In the genomic region with DNA sequence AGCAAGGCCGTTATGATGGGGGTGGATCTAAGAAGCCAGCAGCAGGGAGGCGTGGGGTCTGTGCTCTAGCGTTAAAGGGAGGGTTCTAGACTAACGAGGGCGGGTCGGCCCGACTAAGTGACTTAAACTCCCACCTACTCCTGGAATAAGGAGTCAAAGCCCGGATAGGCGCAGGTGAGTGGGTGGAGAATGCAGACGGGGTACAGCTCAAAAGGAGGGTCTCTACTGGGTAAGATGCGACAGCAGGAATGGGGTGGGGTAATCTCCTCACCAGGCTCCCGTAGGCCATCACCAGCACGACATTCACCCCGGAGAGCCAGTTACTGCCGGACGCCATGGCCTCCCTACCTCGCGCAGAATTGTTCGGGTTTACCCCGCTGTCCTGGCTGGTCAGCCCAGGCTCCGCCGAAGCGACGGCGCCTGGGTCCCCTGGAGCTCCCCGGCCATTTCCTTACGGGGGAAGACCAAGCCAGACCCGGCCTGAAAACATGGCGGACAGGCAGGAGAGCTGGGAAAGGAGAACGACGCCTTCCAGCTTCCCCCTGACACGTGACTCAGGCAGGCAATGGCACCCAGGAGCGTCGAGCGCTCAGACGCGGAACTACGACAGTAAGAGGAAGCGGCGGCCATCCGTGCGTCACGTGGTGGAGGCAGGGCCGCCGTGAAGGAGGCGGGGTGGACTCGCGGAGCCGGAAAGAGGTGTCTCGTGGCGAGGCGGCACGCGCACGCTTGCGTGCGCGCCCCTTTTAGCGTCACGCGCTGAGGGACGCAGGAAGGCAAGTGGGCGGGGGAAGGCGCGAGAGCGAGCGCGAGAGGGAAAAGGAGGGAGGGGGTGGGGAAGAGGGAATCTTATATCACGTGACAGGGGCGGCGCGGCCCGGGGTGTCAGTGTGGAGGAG, we compare ENCODE assay signal across 1 cellular context.
TF ChIP-seq lines count a peak whose summit lies in the region.

A gene with protein sequence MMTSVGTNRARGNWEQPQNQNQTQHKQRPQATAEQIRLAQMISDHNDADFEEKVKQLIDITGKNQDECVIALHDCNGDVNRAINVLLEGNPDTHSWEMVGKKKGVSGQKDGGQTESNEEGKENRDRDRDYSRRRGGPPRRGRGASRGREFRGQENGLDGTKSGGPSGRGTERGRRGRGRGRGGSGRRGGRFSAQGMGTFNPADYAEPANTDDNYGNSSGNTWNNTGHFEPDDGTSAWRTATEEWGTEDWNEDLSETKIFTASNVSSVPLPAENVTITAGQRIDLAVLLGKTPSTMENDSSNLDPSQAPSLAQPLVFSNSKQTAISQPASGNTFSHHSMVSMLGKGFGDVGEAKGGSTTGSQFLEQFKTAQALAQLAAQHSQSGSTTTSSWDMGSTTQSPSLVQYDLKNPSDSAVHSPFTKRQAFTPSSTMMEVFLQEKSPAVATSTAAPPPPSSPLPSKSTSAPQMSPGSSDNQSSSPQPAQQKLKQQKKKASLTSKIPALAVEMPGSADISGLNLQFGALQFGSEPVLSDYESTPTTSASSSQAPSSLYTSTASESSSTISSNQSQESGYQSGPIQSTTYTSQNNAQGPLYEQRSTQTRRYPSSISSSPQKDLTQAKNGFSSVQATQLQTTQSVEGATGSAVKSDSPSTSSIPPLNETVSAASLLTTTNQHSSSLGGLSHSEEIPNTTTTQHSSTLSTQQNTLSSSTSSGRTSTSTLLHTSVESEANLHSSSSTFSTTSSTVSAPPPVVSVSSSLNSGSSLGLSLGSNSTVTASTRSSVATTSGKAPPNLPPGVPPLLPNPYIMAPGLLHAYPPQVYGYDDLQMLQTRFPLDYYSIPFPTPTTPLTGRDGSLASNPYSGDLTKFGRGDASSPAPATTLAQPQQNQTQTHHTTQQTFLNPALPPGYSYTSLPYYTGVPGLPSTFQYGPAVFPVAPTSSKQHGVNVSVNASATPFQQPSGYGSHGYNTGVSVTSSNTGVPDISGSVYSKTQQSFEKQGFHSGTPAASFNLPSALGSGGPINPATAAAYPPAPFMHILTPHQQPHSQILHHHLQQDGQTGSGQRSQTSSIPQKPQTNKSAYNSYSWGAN (plus strand): TSS at position 885 of the 899 bp plus-strand sequence. CDS start 4,169 bp downstream, outside the sequence.

TF ChIP-seq in HCT116, 20 proteins besides CTCF, POLR2A, EP300 and RAD21:
- TF ChIP-seq, protein P1, sequence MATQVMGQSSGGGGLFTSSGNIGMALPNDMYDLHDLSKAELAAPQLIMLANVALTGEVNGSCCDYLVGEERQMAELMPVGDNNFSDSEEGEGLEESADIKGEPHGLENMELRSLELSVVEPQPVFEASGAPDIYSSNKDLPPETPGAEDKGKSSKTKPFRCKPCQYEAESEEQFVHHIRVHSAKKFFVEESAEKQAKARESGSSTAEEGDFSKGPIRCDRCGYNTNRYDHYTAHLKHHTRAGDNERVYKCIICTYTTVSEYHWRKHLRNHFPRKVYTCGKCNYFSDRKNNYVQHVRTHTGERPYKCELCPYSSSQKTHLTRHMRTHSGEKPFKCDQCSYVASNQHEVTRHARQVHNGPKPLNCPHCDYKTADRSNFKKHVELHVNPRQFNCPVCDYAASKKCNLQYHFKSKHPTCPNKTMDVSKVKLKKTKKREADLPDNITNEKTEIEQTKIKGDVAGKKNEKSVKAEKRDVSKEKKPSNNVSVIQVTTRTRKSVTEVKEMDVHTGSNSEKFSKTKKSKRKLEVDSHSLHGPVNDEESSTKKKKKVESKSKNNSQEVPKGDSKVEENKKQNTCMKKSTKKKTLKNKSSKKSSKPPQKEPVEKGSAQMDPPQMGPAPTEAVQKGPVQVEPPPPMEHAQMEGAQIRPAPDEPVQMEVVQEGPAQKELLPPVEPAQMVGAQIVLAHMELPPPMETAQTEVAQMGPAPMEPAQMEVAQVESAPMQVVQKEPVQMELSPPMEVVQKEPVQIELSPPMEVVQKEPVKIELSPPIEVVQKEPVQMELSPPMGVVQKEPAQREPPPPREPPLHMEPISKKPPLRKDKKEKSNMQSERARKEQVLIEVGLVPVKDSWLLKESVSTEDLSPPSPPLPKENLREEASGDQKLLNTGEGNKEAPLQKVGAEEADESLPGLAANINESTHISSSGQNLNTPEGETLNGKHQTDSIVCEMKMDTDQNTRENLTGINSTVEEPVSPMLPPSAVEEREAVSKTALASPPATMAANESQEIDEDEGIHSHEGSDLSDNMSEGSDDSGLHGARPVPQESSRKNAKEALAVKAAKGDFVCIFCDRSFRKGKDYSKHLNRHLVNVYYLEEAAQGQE (IDR thresholded peaks at IDR 0.05; ENCODE audit: low read depth) = no peak
- TF ChIP-seq TCF7L2 (IDR thresholded peaks at IDR 0.05; ENCODE audit: borderline replicate concordance, extremely low read depth, insufficient read depth, insufficient read length) (peak; percentile 51), SIN3A (IDR thresholded peaks at IDR 0.05; ENCODE audit: low read depth) (peak; percentile 90), POLR2AphosphoS5 (IDR thresholded peaks at IDR 0.05; ENCODE audit: low read depth, low read length) (peak; percentile 84), SRF (IDR thresholded peaks at IDR 0.05; ENCODE audit: low read depth) (no peak), FOSL1 (IDR thresholded peaks at IDR 0.05; ENCODE audit: low read depth) (no peak), CEBPB (IDR thresholded peaks at IDR 0.05; ENCODE audit: low read depth) (no peak), CBX3 (IDR thresholded peaks at IDR 0.05; ENCODE audit: low read depth) (no peak; the same call in 1 of the 2 replicates), JUND (IDR thresholded peaks at IDR 0.05) (no peak), EZH2 (IDR thresholded peaks at IDR 0.05) (no peak), ZNF274 (IDR thresholded peaks at IDR 0.05; ENCODE audit: low read depth, low read length) (no peak), SP1 (IDR thresholded peaks at IDR 0.05; ENCODE audit: low read depth) (peak; percentile 86), EZH2phosphoT487 (IDR thresholded peaks at IDR 0.05; ENCODE audit: borderline replicate concordance) (no peak), ELF1 (IDR thresholded peaks at IDR 0.05; ENCODE audit: borderline replicate concordance, low read depth) (peak; percentile 86), ZFX (IDR thresholded peaks at IDR 0.05) (peak; percentile 7; the same call in 1 of the 2 replicates), EGR1 (IDR thresholded peaks at IDR 0.05; ENCODE audit: low read depth) (peak; percentile 62), YY1 (IDR thresholded peaks at IDR 0.05; ENCODE audit: extremely low read depth, insufficient replicate concordance, low read depth, low read length) (peak; percentile 93)
- TF ChIP-seq, protein P2, sequence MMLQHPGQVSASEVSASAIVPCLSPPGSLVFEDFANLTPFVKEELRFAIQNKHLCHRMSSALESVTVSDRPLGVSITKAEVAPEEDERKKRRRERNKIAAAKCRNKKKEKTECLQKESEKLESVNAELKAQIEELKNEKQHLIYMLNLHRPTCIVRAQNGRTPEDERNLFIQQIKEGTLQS (IDR thresholded peaks at IDR 0.05) = no peak
- TF ChIP-seq, protein P3, sequence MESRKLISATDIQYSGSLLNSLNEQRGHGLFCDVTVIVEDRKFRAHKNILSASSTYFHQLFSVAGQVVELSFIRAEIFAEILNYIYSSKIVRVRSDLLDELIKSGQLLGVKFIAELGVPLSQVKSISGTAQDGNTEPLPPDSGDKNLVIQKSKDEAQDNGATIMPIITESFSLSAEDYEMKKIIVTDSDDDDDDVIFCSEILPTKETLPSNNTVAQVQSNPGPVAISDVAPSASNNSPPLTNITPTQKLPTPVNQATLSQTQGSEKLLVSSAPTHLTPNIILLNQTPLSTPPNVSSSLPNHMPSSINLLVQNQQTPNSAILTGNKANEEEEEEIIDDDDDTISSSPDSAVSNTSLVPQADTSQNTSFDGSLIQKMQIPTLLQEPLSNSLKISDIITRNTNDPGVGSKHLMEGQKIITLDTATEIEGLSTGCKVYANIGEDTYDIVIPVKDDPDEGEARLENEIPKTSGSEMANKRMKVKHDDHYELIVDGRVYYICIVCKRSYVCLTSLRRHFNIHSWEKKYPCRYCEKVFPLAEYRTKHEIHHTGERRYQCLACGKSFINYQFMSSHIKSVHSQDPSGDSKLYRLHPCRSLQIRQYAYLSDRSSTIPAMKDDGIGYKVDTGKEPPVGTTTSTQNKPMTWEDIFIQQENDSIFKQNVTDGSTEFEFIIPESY (IDR thresholded peaks at IDR 0.05; ENCODE audit: extremely low read depth, insufficient replicate concordance, low read length) = peak; percentile 74
- TF ChIP-seq, protein P4, sequence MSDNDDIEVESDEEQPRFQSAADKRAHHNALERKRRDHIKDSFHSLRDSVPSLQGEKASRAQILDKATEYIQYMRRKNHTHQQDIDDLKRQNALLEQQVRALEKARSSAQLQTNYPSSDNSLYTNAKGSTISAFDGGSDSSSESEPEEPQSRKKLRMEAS (IDR thresholded peaks at IDR 0.05) = peak; percentile 99
TF ChIP-seq in HCT116: peak in this region for 10.
